In genomic region chr6:144530118-144530517, GRCh38 we compare ENCODE assay signal across 32 cellular contexts.
"Had no signal": no experiment of that assay in that cellular context is flagged by ENCODE, and none has a peak within 500 bp of the region (broad histone marks: within the 10 kb centered on the region; RNA-seq: fewer than 3 reads in every experiment).

No MANE protein-coding gene starts in this region.

- FAIRE-seq: islet of Langerhans, urothelium cell line had no signal

- H3K36me3 ChIP-seq: neural progenitor cell had no signal

- H3K27ac ChIP-seq: heart left ventricle, left lung, lower lobe of right lung, neural progenitor cell, neutrophil, parathyroid adenoma, skin epidermis, suprapubic skin, thoracic aorta, tibial artery, upper lobe of right lung had no signal

- ATAC-seq: heart left ventricle; left colon; left lung; lower lobe of right lung; naive thymus-derived CD4-positive, alpha-beta T cell; right cardiac atrium; sciatic nerve; stimulated activated effector memory CD8-positive, alpha-beta T cell treated with anti-CD3 and anti-CD28 coated beads, Interleukin-12 subunit alpha, Interleukin-12 subunit beta, amount 100 ng/mL, for 72 hours; upper lobe of right lung had no signal

- H3K9ac ChIP-seq: neural progenitor cell, parathyroid adenoma had no signal

- H3K27me3 ChIP-seq: heart left ventricle, left lung, neural progenitor cell, neutrophil, suprapubic skin, tibial artery, upper lobe of right lung had no signal

- H3K4me1 ChIP-seq: left lung, lower lobe of right lung, parathyroid adenoma, upper lobe of right lung had no signal

- H3K9me3 Mint-ChIP-seq: immature natural killer cell; stimulated activated effector memory CD8-positive, alpha-beta T cell treated with anti-CD3 and anti-CD28 coated beads, Interleukin-12 subunit alpha, Interleukin-12 subunit beta, amount 100 ng/mL, for 72 hours; stimulated activated naive CD8-positive, alpha-beta T cell treated with anti-CD3 and anti-CD28 coated beads, Interleukin-15, Interleukin-2, amounts not matched to agents 100 ng/mL and 50 ng/mL, for 24 hours had no signal

- H2AFZ ChIP-seq: neural progenitor cell, parathyroid adenoma had no signal

- DNase-seq: heart left ventricle; hypothalamus; immature natural killer cell; kidney; left colon; left lung; lower lobe of right lung; mesendoderm; naive thymus-derived CD4-positive, alpha-beta T cell; nephron progenitor cell; occipital lobe; right cardiac atrium; stimulated activated CD4-positive, alpha-beta T cell treated with anti-CD3 and anti-CD28 coated beads, Interleukin-12 subunit alpha, Interleukin-12 subunit beta, amount 100 ng/mL, for 4 hours; stimulated activated CD4-positive, alpha-beta T cell treated with anti-CD3 and anti-CD28 coated beads, Interleukin-15, amount 100 ng/mL, for 24 hours; stimulated activated CD4-positive, alpha-beta T cell treated with anti-CD3 and anti-CD28 coated beads, Interleukin-2, amount 100 ng/mL, for 24 hours; stimulated activated CD4-positive, alpha-beta T cell treated with anti-CD3 and anti-CD28 coated beads, Interleukin-4, amount 100 ng/mL, for 1 hour; stimulated activated naive CD4-positive, alpha-beta T cell; tibial artery; trophoblast cell; upper lobe of right lung had no signal

- H3K4me3 ChIP-seq: heart left ventricle, left lung, lower lobe of right lung, neural progenitor cell, skin epidermis, suprapubic skin, thoracic aorta, tibial artery, upper lobe of right lung had no signal

- H3K4me3 Mint-ChIP-seq: immature natural killer cell; mesothelial cell of epicardium; naive thymus-derived CD4-positive, alpha-beta T cell; nephron progenitor cell; neural progenitor cell; stimulated activated effector memory CD8-positive, alpha-beta T cell treated with anti-CD3 and anti-CD28 coated beads, Interleukin-12 subunit alpha, Interleukin-12 subunit beta, amount 100 ng/mL, for 72 hours; stimulated activated naive CD8-positive, alpha-beta T cell treated with anti-CD3 and anti-CD28 coated beads, Interleukin-15, Interleukin-2, amounts not matched to agents 100 ng/mL and 50 ng/mL, for 24 hours had no signal

- H3K27ac Mint-ChIP-seq: mesothelial cell of epicardium; naive thymus-derived CD4-positive, alpha-beta T cell; nephron progenitor cell; stimulated activated effector memory CD8-positive, alpha-beta T cell treated with anti-CD3 and anti-CD28 coated beads, Interleukin-12 subunit alpha, Interleukin-12 subunit beta, amount 100 ng/mL, for 72 hours; stimulated activated naive CD8-positive, alpha-beta T cell treated with anti-CD3 and anti-CD28 coated beads, Interleukin-15, Interleukin-2, amounts not matched to agents 100 ng/mL and 50 ng/mL, for 24 hours had no signal

- H3K4me1 Mint-ChIP-seq: mesothelial cell of epicardium had no signal

- H3K9me3 ChIP-seq: heart left ventricle, left lung, lower lobe of right lung, neutrophil, suprapubic skin, thoracic aorta, tibial artery, upper lobe of right lung had no signal

- H3K27me3 Mint-ChIP-seq: naive thymus-derived CD4-positive, alpha-beta T cell; stimulated activated naive CD8-positive, alpha-beta T cell treated with anti-CD3 and anti-CD28 coated beads, Interleukin-15, Interleukin-2, amounts not matched to agents 100 ng/mL and 50 ng/mL, for 24 hours had no signal
